Comparison of ENCODE assay signal across 8 cellular contexts in genomic region chr5:30401479-30402058, GRCh38.
DNase-seq lines count a peak whose midpoint lies in the region; ATAC-seq and TF ChIP-seq lines count a peak whose summit lies in the region.

No MANE protein-coding gene starts in this region.

- no peaks in the 10 kb centered on the region for H3K9me3 ChIP-seq in Caco-2
- H3K9me3 ChIP-seq in Karpas-422 (ENCODE audit: low read length): peaks cover 32% of the 10 kb centered on the region

- CTCF ChIA-PET in Caco-2 (lab: Charles Lee): no interaction called here

- no peaks in the 10 kb centered on the region for H3K36me3 Mint-ChIP-seq in Caco-2 (ENCODE audit: insufficient read depth, unreplicated experiment)

- no peaks in the 10 kb centered on the region for H3K9me2 ChIP-seq in Karpas-422 (replicated peaks; ENCODE audit: insufficient read depth, low read length)

- no peaks in the 10 kb centered on the region for H3K27me3 ChIP-seq in Caco-2 (replicated peaks; ENCODE audit: control insufficient read depth, insufficient read depth, low read length)
- no peaks in the 10 kb centered on the region for H3K27me3 ChIP-seq in Karpas-422 (ENCODE audit: low read length)

- H3K9me3 Mint-ChIP-seq in Caco-2 (ENCODE audit: unreplicated experiment): no peaks in the 10 kb centered on the region

- no peaks in the 10 kb centered on the region for H3K79me2 ChIP-seq in Karpas-422 (ENCODE audit: low read length)

- no peak overlapping the region for H3K4me3 Mint-ChIP-seq in Caco-2 (ENCODE audit: unreplicated experiment)

- H3K27ac Mint-ChIP-seq in Caco-2 (ENCODE audit: unreplicated experiment): no peak overlapping the region

- TF ChIP-seq CTCF in Caco-2 (IDR thresholded peaks at IDR 0.05; ENCODE audit: insufficient read depth in 1 of 2, low read depth in 1 of 2, low read length in 1 of 2, severe bottlenecking in 1 of 2, unreplicated experiment in 1 of 2): peak; percentile 64 to 82

- intact Hi-C loops in Caco-2 (cut with micrococcal nuclease; ENCODE audit: unreplicated experiment) (loop anchor here (1.0 to 5.0 kb wide), 5 partner anchors 219 to 869 kb away; no protein-coding TSS in a partner anchor), sciatic nerve (cut with DNase I) (no loop called here)

- DNase-seq in Caco-2 (peak; percentile 69), Karpas-422 (peak; percentile 41), SKM-1 treated with dmso at 0.1 percent for 144 hours (lab: John Stamatoyannopoulos, UW; ENCODE audit: unreplicated experiment) (peak; percentile 4), iPS-NIHi7 (ENCODE audit: extremely low spot score) (peak; percentile 21), NCI-H226 (no peak), GM19240 (ENCODE audit: insufficient read length, low spot score) (no peak), activated T-cell treated with anti-CD3 and anti-CD28 coated beads for 4 hours (no peak), sciatic nerve (ENCODE audit: low spot score) (no peak)

- no peak for ATAC-seq in sciatic nerve

- no peaks in the 10 kb centered on the region for H3K36me3 ChIP-seq in Caco-2 (ENCODE audit: control insufficient read depth, insufficient read depth, low read length)
- no peaks in the 10 kb centered on the region for H3K36me3 ChIP-seq in Karpas-422 (ENCODE audit: insufficient read depth, low read length)

- H3K4me2 ChIP-seq in Karpas-422 (ENCODE audit: low read depth, low read length, poor library complexity, severe bottlenecking): no peak overlapping the region

- no peak overlapping the region for H3K9ac ChIP-seq in Karpas-422 (ENCODE audit: low read length)

- H3K4me1 Mint-ChIP-seq in Caco-2 (ENCODE audit: low read depth, unreplicated experiment): no peaks in the 10 kb centered on the region

- H3K4me1 ChIP-seq in Caco-2: no peaks in the 10 kb centered on the region
- no peaks in the 10 kb centered on the region for H3K4me1 ChIP-seq in Karpas-422 (ENCODE audit: low read length)

- BruUV-seq in Caco-2 (replicated peaks; lab: Mats Ljungman, UMichigan): no TSS peak

- H3K27ac ChIP-seq in Karpas-422 (ENCODE audit: low read length): no peak overlapping the region

- POLR2A ChIA-PET in Caco-2 (lab: Charles Lee): no interaction called here

- H3K27me3 Mint-ChIP-seq in Caco-2 (ENCODE audit: insufficient read depth, unreplicated experiment): no peaks in the 10 kb centered on the region

- no peaks in the 10 kb centered on the region for H4K20me1 ChIP-seq in Karpas-422 (ENCODE audit: insufficient read depth, low read depth, low read length)

- no peak overlapping the region for H2AFZ ChIP-seq in Karpas-422 (ENCODE audit: low read length)

- H3K4me3 ChIP-seq in Caco-2 (ENCODE audit: low read depth, low read length) (no peak overlapping the region), Karpas-422 (ENCODE audit: low read length) (no peak overlapping the region)

Comparison
In these comparisons a context has a peak if more than half of its experiments do, and no peak if none do; other contexts are left out.
1. DNase-seq: peak in Caco-2 (2 of 2), Karpas-422 (single experiment), SKM-1 treated with dmso at 0.1 percent for 144 hours (single experiment) and iPS-NIHi7 (single experiment); none in NCI-H226 (single experiment), GM19240 (single experiment), activated T-cell treated with anti-CD3 and anti-CD28 coated beads for 4 hours (single experiment) and sciatic nerve (single experiment).